In the genomic region with DNA sequence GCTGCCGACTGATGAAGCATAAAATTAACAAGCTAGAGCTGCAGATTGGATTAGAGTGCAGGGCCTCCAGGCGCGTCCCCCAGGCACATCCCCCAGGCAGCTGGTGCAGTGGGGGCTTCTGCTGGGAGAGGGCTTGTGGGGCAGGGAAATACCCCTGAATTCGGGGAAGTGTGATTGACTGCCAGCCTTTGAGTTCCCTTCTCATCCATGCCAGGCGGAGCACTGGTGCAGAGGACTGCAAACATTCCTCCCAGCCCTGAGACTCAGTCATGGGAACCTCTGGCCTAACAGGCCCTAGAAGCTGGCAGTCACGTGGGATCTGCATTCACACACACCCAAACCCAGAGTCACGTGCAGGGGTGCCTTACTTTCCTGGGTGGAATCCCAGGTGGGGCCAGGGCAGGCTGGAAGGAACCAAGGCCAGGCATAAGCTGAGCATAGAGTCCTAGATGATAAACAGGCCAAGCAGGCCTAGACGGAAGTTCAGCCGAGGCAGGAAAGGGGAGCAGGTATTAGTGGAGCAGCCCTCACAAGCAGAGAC, we compare ENCODE assay signal across 22 cellular contexts. TPM values are rescaled to one million over a fixed set of nuclear protein-coding genes. Genes with fewer than 3 reads are reported as not detected.
DNase-seq lines count a peak whose midpoint lies in the region; ATAC-seq and TF ChIP-seq lines count a peak whose summit lies in the region.
"Had no signal": no experiment of that assay in that cellular context is flagged by ENCODE, and none has a peak within 500 bp of the region (broad histone marks: within the 10 kb centered on the region; RNA-seq: fewer than 3 reads in every experiment).

No MANE protein-coding gene starts in this region.

- H3K27ac Mint-ChIP-seq in neural progenitor cell = peak overlapping the region; percentile 18
- H3K27ac Mint-ChIP-seq: activated CD4-positive, alpha-beta memory T cell treated with anti-CD3 and anti-CD28 coated beads for 36 hours; activated naive CD4-positive, alpha-beta T cell treated with anti-CD3 and anti-CD28 coated beads, Interleukin-2, amount 50 U/mL, for 24 hours; T-helper 17 cell had no signal

- intact Hi-C loops in sciatic nerve (cut with DNase I) = no loop called here

- peaks cover 27 to 63% (median 50%) of the 10 kb centered on the region in 10 experiments for H3K4me1 ChIP-seq in BLaER1 treated with 17β-estradiol and CSF1 and Interleukin-3, amounts not matched to agents 10 nM and 100 nM
- peaks cover 35% of the 10 kb centered on the region for H3K4me1 ChIP-seq in neural progenitor cell
- H3K4me1 ChIP-seq: tibial nerve had no signal

- H3K27me3 Mint-ChIP-seq in neural progenitor cell (ENCODE audit: insufficient read depth, low read depth) = peaks cover 6% of the 10 kb centered on the region
- H3K27me3 Mint-ChIP-seq: activated CD4-positive, alpha-beta memory T cell treated with anti-CD3 and anti-CD28 coated beads for 36 hours; activated naive CD4-positive, alpha-beta T cell treated with anti-CD3 and anti-CD28 coated beads, Interleukin-2, amount 50 U/mL, for 24 hours; T-helper 17 cell had no signal

- H3K79me2 ChIP-seq in neural progenitor cell (ENCODE audit: low read depth) = no peaks in the 10 kb centered on the region

- DNase-seq in NCI-H1694 treated with DMSO at 0.1 percent for 48 hours (lab: John Stamatoyannopoulos, UW) (peak; percentile 58), epithelial cell of prostate (ENCODE audit: low read depth, low spot score) (peak; percentile 5), neural progenitor cell (ENCODE audit: low spot score) (peak; percentile 77), amniotic stem cell (lab: John Stamatoyannopoulos, UW) (no peak), mesenteric fat pad (ENCODE audit: low spot score) (no peak), sciatic nerve (ENCODE audit: low spot score) (no peak), NCI-H748 (lab: John Stamatoyannopoulos, UW; ENCODE audit: unreplicated experiment) (no peak)
- DNase-seq: activated CD4-positive, alpha-beta memory T cell treated with anti-CD3 and anti-CD28 coated beads for 36 hours; activated T-cell treated with anti-CD3 and anti-CD28 coated beads, Interleukin-2, amount 50 U/mL, for 4 hours; CD8-positive, alpha-beta memory T cell; GDM1; left colon; MM.1S; NCI-H146; NCI-H2227 treated with DMSO at 0.1 percent for 48 hours; SIG-M5; stimulated activated CD4-positive, alpha-beta T cell treated with anti-CD3 and anti-CD28 coated beads, Interleukin-1b, Interleukin-23, amount 100 ng/mL, for 48 hours; stimulated activated naive CD4-positive, alpha-beta T cell treated with Interleukin-2 at 50 U/mL for 16 hours; T-helper 17 cell had no signal

- H3F3A ChIP-seq in neural progenitor cell (ENCODE audit: low read depth) = peaks cover 9% of the 10 kb centered on the region

- H3K9me3 Mint-ChIP-seq in neural progenitor cell = no peaks in the 10 kb centered on the region
- H3K9me3 Mint-ChIP-seq: activated naive CD4-positive, alpha-beta T cell treated with anti-CD3 and anti-CD28 coated beads, Interleukin-2, amount 50 U/mL, for 24 hours; activated T-cell treated with anti-CD3 and anti-CD28 coated beads, Interleukin-2, amount 50 U/mL, for 4 hours had no signal

- no peak overlapping the region for H3K4me3 ChIP-seq in BLaER1 treated with 17β-estradiol and CSF1 and Interleukin-3, amounts not matched to agents 10 nM and 100 nM
- H3K4me3 ChIP-seq in neural progenitor cell = no peak overlapping the region
- H3K4me3 ChIP-seq: tibial nerve had no signal

- peaks cover 25% of the 10 kb centered on the region for H3K36me3 Mint-ChIP-seq in neural progenitor cell

- no peaks in the 10 kb centered on the region for H3K27me3 ChIP-seq in BLaER1 treated with 17β-estradiol and CSF1 and Interleukin-3, amounts not matched to agents 10 nM and 100 nM
- no peaks in the 10 kb centered on the region for H3K27me3 ChIP-seq in neural progenitor cell
- H3K27me3 ChIP-seq: tibial nerve had no signal

- H3K4me2 ChIP-seq in BLaER1 treated with 17β-estradiol and CSF1 and Interleukin-3, amounts not matched to agents 10 nM and 100 nM = peak overlapping the region in 6 of 11 experiments; percentile 9 to 47 (median 30); a peak in 4 of 22 replicates
- peak overlapping the region; percentile 40 for H3K4me2 ChIP-seq in neural progenitor cell

- H3K9ac ChIP-seq in BLaER1 treated with 17β-estradiol and CSF1 and Interleukin-3, amounts not matched to agents 10 nM and 100 nM = no peak overlapping the region
- no peak overlapping the region for H3K9ac ChIP-seq in neural progenitor cell

- no peak overlapping the region for H2AFZ ChIP-seq in neural progenitor cell (replicated peaks)

- peaks cover 0 to 12% (median 8%) of the 10 kb centered on the region in 11 experiments; a peak in 11 of 22 replicates for H3K36me3 ChIP-seq in BLaER1 treated with 17β-estradiol and CSF1 and Interleukin-3, amounts not matched to agents 10 nM and 100 nM
- no peaks in the 10 kb centered on the region for H3K36me3 ChIP-seq in neural progenitor cell

- ATAC-seq in sciatic nerve = no peak
- ATAC-seq: activated T-cell treated with anti-CD3 and anti-CD28 coated beads, Interleukin-2, amount 50 U/mL, for 4 hours; left colon; T-helper 17 cell had no signal

- H3K27ac ChIP-seq in BLaER1 treated with 17β-estradiol and CSF1 and Interleukin-3, amounts not matched to agents 10 nM and 100 nM = no peak overlapping the region
- no peak overlapping the region for H3K27ac ChIP-seq in epithelial cell of prostate
- no peak overlapping the region for H3K27ac ChIP-seq in neural progenitor cell
- H3K27ac ChIP-seq: tibial nerve had no signal

- H4K20me1 ChIP-seq in BLaER1 treated with 17β-estradiol and CSF1 and Interleukin-3, amounts not matched to agents 10 nM and 100 nM = peaks cover 0 to 3% (median 0%) of the 10 kb centered on the region in 11 experiments; a peak in 1 of 22 replicates
- H4K20me1 ChIP-seq in neural progenitor cell (ENCODE audit: low read depth) = peaks cover 13% of the 10 kb centered on the region

- no peak for TF ChIP-seq CTCF in neural progenitor cell (IDR thresholded peaks at IDR 0.05)

- peaks cover 56% of the 10 kb centered on the region for H3K4me1 Mint-ChIP-seq in neural progenitor cell
- H3K4me1 Mint-ChIP-seq: activated naive CD4-positive, alpha-beta T cell treated with anti-CD3 and anti-CD28 coated beads, Interleukin-2, amount 50 U/mL, for 24 hours had no signal

- H3K9me3 ChIP-seq in BLaER1 treated with 17β-estradiol and CSF1 and Interleukin-3, amounts not matched to agents 10 nM and 100 nM (replicated peaks in 1 of 11) = peaks cover 0 to 17% (median 15%) of the 10 kb centered on the region in 11 experiments; a peak in 17 of 22 replicates
- no peaks in the 10 kb centered on the region for H3K9me3 ChIP-seq in neural progenitor cell (ENCODE audit: low read depth)
- H3K9me3 ChIP-seq: tibial nerve had no signal

- no peak overlapping the region for H3K4me3 Mint-ChIP-seq in neural progenitor cell
- H3K4me3 Mint-ChIP-seq: activated CD4-positive, alpha-beta memory T cell treated with anti-CD3 and anti-CD28 coated beads for 36 hours; activated naive CD4-positive, alpha-beta T cell treated with anti-CD3 and anti-CD28 coated beads, Interleukin-2, amount 50 U/mL, for 24 hours; activated T-cell treated with anti-CD3 and anti-CD28 coated beads, Interleukin-2, amount 50 U/mL, for 4 hours; CD8-positive, alpha-beta memory T cell; T-helper 17 cell had no signal

RNA-seq across cellular contexts. Expression of a gene that starts 46.2 kb away (rescaled TPM):
- 25.8 and 26.4 TPM in 2 replicates for total RNA-seq in neural progenitor cell (ENCODE audit: low replicate concordance)
- 11.4 TPM for total RNA-seq in mesenteric fat pad
- total RNA-seq in sciatic nerve = 16.2 TPM

Comparison
In these comparisons a context has a peak if more than half of its experiments do, and no peak if none do; other contexts are left out.
1. DNase-seq: peak in NCI-H1694 treated with DMSO at 0.1 percent for 48 hours (single experiment), epithelial cell of prostate (single experiment) and neural progenitor cell (single experiment); none in amniotic stem cell (single experiment), mesenteric fat pad (single experiment), sciatic nerve (single experiment) and NCI-H748 (single experiment).